19 cellular contexts compared by ENCODE assay signal in genomic region chr3:168330983-168331382, GRCh38.
A peak's percentile ranks its signal among the peaks of the same experiment; 100 is the strongest.
DNase-seq lines count a peak whose midpoint lies in the region; ATAC-seq and TF ChIP-seq lines count a peak whose summit lies in the region.
"Had no signal": no experiment of that assay in that cellular context is flagged by ENCODE, and none has a peak within 500 bp of the region (broad histone marks: within the 10 kb centered on the region; RNA-seq: fewer than 3 reads in every experiment).

No MANE protein-coding gene starts in this region.

- WGBS in mammary epithelial cell (ENCODE audit: low coverage, missing lambda C conversion rate), result 92% methylated on average over 3 of the region's 3 CpGs

- no peaks in the 10 kb centered on the region for H4K20me1 ChIP-seq in GM23338 (replicated peaks; ENCODE audit: insufficient read depth)
- H4K20me1 ChIP-seq in mammary epithelial cell (ENCODE audit: insufficient read depth, low read length), result no peaks in the 10 kb centered on the region
- H4K20me1 ChIP-seq: BLaER1 treated with 17β-estradiol and CSF1 and Interleukin-3, amounts not matched to agents 10 nM and 100 nM had no signal

- no peak for TF ChIP-seq CTCF in GM23338 (conservative IDR thresholded peaks at IDR 0.05; ENCODE audit: low read depth in 2 of 2)
- no peak for TF ChIP-seq CTCF in WERI-Rb-1 (IDR thresholded peaks at IDR 0.05; ENCODE audit: low read depth, low read length)
- no peak for TF ChIP-seq CTCF in glutamatergic neuron (IDR thresholded peaks at IDR 0.05; ENCODE audit: partially characterized antibody, unreplicated experiment)
- TF ChIP-seq CTCF in neural crest cell (conservative IDR thresholded peaks at IDR 0.05), result no peak
- TF ChIP-seq CTCF in GM10266 (IDR thresholded peaks at IDR 0.05; ENCODE audit: control insufficient read depth, insufficient read depth, low read depth, missing control alignments), result no peak
- TF ChIP-seq CTCF in mammary epithelial cell (conservative IDR thresholded peaks at IDR 0.05 in 1 of 2, IDR thresholded peaks at IDR 0.05 in 1 of 2; ENCODE audit: extremely low read depth in 1 of 2, insufficient read depth in 1 of 2, low read depth in 1 of 2, low read length in 2 of 2), result no peak
- no peak for TF ChIP-seq CTCF in HFFc6 (IDR thresholded peaks at IDR 0.05)

- H3K36me3 ChIP-seq in GM23338 (ENCODE audit: insufficient read depth) (no peaks in the 10 kb centered on the region), WERI-Rb-1 (no peaks in the 10 kb centered on the region), mammary epithelial cell (ENCODE audit: insufficient read depth, low read length) (no peaks in the 10 kb centered on the region)
- H3K36me3 ChIP-seq: BLaER1 treated with 17β-estradiol and CSF1 and Interleukin-3, amounts not matched to agents 10 nM and 100 nM had no signal

- no peak overlapping the region for H3K27ac ChIP-seq in GM23338 (ENCODE audit: low read depth)
- no peak overlapping the region for H3K27ac ChIP-seq in WERI-Rb-1
- no peak overlapping the region for H3K27ac ChIP-seq in mammary epithelial cell (ENCODE audit: insufficient read depth, low read depth, low read length)
- H3K27ac ChIP-seq: BLaER1 treated with 17β-estradiol and CSF1 and Interleukin-3, amounts not matched to agents 10 nM and 100 nM had no signal

- dilution Hi-C loops in mammary epithelial cell (cut with HindIII; ENCODE audit: low sequenced_read_pairs), result no loop called here

- H3K27ac Mint-ChIP-seq in GM23338 (no peak overlapping the region), glutamatergic neuron (ENCODE audit: unreplicated experiment) (peak overlapping the region; percentile 14), neural crest cell (ENCODE audit: unreplicated experiment) (peak overlapping the region; percentile 20), HFFc6 (no peak overlapping the region)
- H3K27ac Mint-ChIP-seq: B cell; CD8-positive, alpha-beta T cell; H9 had no signal

- H3K27me3 ChIP-seq in GM23338 (ENCODE audit: insufficient read depth) (no peaks in the 10 kb centered on the region), WERI-Rb-1 (ENCODE audit: insufficient read depth, low read depth, severe bottlenecking) (no peaks in the 10 kb centered on the region), mammary epithelial cell (ENCODE audit: insufficient read depth, low read length) (no peaks in the 10 kb centered on the region)
- H3K27me3 ChIP-seq: BLaER1 treated with 17β-estradiol and CSF1 and Interleukin-3, amounts not matched to agents 10 nM and 100 nM had no signal

- no peaks in the 10 kb centered on the region for H3K9me3 ChIP-seq in WERI-Rb-1 (ENCODE audit: severe bottlenecking)
- no peaks in the 10 kb centered on the region for H3K9me3 ChIP-seq in mammary epithelial cell (replicated peaks; ENCODE audit: insufficient read depth, low read length)
- H3K9me3 ChIP-seq: BLaER1 treated with 17β-estradiol and CSF1 and Interleukin-3, amounts not matched to agents 10 nM and 100 nM had no signal

- in situ Hi-C loops in mammary epithelial cell (cut with MboI; ENCODE audit: low sequenced_read_pairs in 2 of 2), result no loop called here

- intact Hi-C loops in mammary epithelial cell (cut with micrococcal nuclease), result no loop called here

- no TSS peak for BruUV-seq in mammary epithelial cell (replicated peaks; lab: Mats Ljungman, UMichigan)

- no peaks in the 10 kb centered on the region for H3K79me2 ChIP-seq in GM23338 (replicated peaks; ENCODE audit: insufficient read depth)
- H3K79me2 ChIP-seq in mammary epithelial cell (ENCODE audit: insufficient read depth, low read length), result no peaks in the 10 kb centered on the region

- H3K27me3 Mint-ChIP-seq in GM23338 (ENCODE audit: insufficient read depth, low read depth, poor library complexity) (no peaks in the 10 kb centered on the region), glutamatergic neuron (ENCODE audit: unreplicated experiment) (no peaks in the 10 kb centered on the region), neural crest cell (ENCODE audit: low read depth) (no peaks in the 10 kb centered on the region), HFFc6 (ENCODE audit: insufficient read depth) (no peaks in the 10 kb centered on the region; the same call in 1 of the 2 replicates)
- H3K27me3 Mint-ChIP-seq: B cell had no signal

- CTCF ChIA-PET in mammary epithelial cell (lab: Charles Lee; ENCODE audit: low non-redundant PET), result no interaction called here

- ATAC-seq in GM23338, result peak; percentile 65
- ATAC-seq: CD8-positive, alpha-beta T cell; K562 had no signal

- H3K4me1 Mint-ChIP-seq in GM23338 (peaks cover 16% of the 10 kb centered on the region), glutamatergic neuron (ENCODE audit: low read depth, unreplicated experiment) (peaks cover 12% of the 10 kb centered on the region), neural crest cell (peaks cover 32% of the 10 kb centered on the region), HFFc6 (ENCODE audit: low read depth) (no peaks in the 10 kb centered on the region)
- H3K4me1 Mint-ChIP-seq: B cell had no signal

- H3K9me2 ChIP-seq in GM23338 (ENCODE audit: insufficient read depth), result no peaks in the 10 kb centered on the region

- H3K4me3 Mint-ChIP-seq in GM23338, result no peak overlapping the region
- no peak overlapping the region for H3K4me3 Mint-ChIP-seq in glutamatergic neuron (ENCODE audit: unreplicated experiment)
- H3K4me3 Mint-ChIP-seq in neural crest cell, result no peak overlapping the region
- H3K4me3 Mint-ChIP-seq in HFFc6, result no peak overlapping the region
- H3K4me3 Mint-ChIP-seq: B cell; CD8-positive, alpha-beta T cell; H9 had no signal

- H3K9ac ChIP-seq in mammary epithelial cell (ENCODE audit: insufficient read depth, low read length), result no peak overlapping the region
- H3K9ac ChIP-seq: BLaER1 treated with 17β-estradiol and CSF1 and Interleukin-3, amounts not matched to agents 10 nM and 100 nM had no signal

- DNase-seq in GM23338 (ENCODE audit: low spot score) (no peak), WERI-Rb-1 (peak; percentile 22), glutamatergic neuron (no peak), neural crest cell (ENCODE audit: low read depth, low spot score) (no peak), GM10266 (ENCODE audit: extremely low spot score) (no peak), mammary epithelial cell (no peak), HFFc6 (no peak)
- DNase-seq: Calu3; CD8-positive, alpha-beta T cell; DMS 273 treated with DMSO at 0.1 percent for 48 hours; DMS53; DND-41; EL; GOT3; H9; IMR-90 had no signal

- H3K36me3 Mint-ChIP-seq in GM23338 (ENCODE audit: low read depth) (no peaks in the 10 kb centered on the region), glutamatergic neuron (ENCODE audit: unreplicated experiment) (no peaks in the 10 kb centered on the region), neural crest cell (ENCODE audit: low read depth) (no peaks in the 10 kb centered on the region), HFFc6 (ENCODE audit: low read depth) (no peaks in the 10 kb centered on the region)
- H3K36me3 Mint-ChIP-seq: CD8-positive, alpha-beta T cell had no signal

- no peak overlapping the region for H3K4me2 ChIP-seq in GM23338
- H3K4me2 ChIP-seq in mammary epithelial cell (ENCODE audit: insufficient read depth, low read depth, low read length), result no peak overlapping the region
- H3K4me2 ChIP-seq: BLaER1 treated with 17β-estradiol and CSF1 and Interleukin-3, amounts not matched to agents 10 nM and 100 nM had no signal

- H3K9me3 Mint-ChIP-seq in GM23338 (no peaks in the 10 kb centered on the region), glutamatergic neuron (ENCODE audit: unreplicated experiment) (peaks cover 2% of the 10 kb centered on the region), neural crest cell (no peaks in the 10 kb centered on the region), HFFc6 (peaks cover 10% of the 10 kb centered on the region)
- H3K9me3 Mint-ChIP-seq: CD8-positive, alpha-beta T cell; H9 had no signal

- H2AFZ ChIP-seq in GM23338, result 0 out of 2 replicates have a peak overlapping the region, but pooled peaks have one; percentile 19
- H2AFZ ChIP-seq in mammary epithelial cell (ENCODE audit: low read depth, low read length), result no peak overlapping the region

- no peaks in the 10 kb centered on the region; the same call in 1 of the 2 replicates for H3K4me1 ChIP-seq in GM23338 (ENCODE audit: insufficient read depth)
- H3K4me1 ChIP-seq in mammary epithelial cell (ENCODE audit: insufficient read depth, low read length), result no peaks in the 10 kb centered on the region
- H3K4me1 ChIP-seq: BLaER1 treated with 17β-estradiol and CSF1 and Interleukin-3, amounts not matched to agents 10 nM and 100 nM had no signal

- no peaks in the 10 kb centered on the region for H3F3A ChIP-seq in GM23338 (replicated peaks; ENCODE audit: low read depth)

- no peak overlapping the region for H3K4me3 ChIP-seq in GM23338
- no peak overlapping the region for H3K4me3 ChIP-seq in WERI-Rb-1 (ENCODE audit: low read depth, low read length)
- no peak overlapping the region for H3K4me3 ChIP-seq in mammary epithelial cell (replicated peaks in 1 of 3; ENCODE audit: insufficient read depth in 1 of 3, low read depth in 2 of 3, low read length in 3 of 3)
- H3K4me3 ChIP-seq: BLaER1 treated with 17β-estradiol and CSF1 and Interleukin-3, amounts not matched to agents 10 nM and 100 nM; K562 had no signal

TF ChIP-seq in GM23338, 12 proteins besides CTCF, POLR2A, EP300 and RAD21:
- TF ChIP-seq ETS1 (IDR thresholded peaks at IDR 0.05) (no peak), EZH2 (IDR thresholded peaks at IDR 0.05; ENCODE audit: low read depth, unreplicated experiment) (no peak)

Comparison
In these comparisons a context has a peak if more than half of its experiments do, and no peak if none do; other contexts are left out.
1. H3K27ac Mint-ChIP-seq: peak in glutamatergic neuron (single experiment) and neural crest cell (single experiment); none in GM23338 (single experiment) and HFFc6 (single experiment).